ENCODE assay signal across 25 cellular contexts in genomic region chr18:13022644-13023043, GRCh38.
"Had no signal": no experiment of that assay in that cellular context is flagged by ENCODE, and none has a peak within 500 bp of the region (broad histone marks: within the 10 kb centered on the region; RNA-seq: fewer than 3 reads in every experiment).

No MANE protein-coding gene starts in this region.

- H3K4me3 ChIP-seq: esophagus squamous epithelium, gastrocnemius medialis, heart right ventricle, left lung, lower lobe of right lung, mucosa of descending colon had no signal

- H3K27ac Mint-ChIP-seq: dendritic cell treated with granulocyte-macrophage colony-stimulating factor and Interleukin-4, amounts not matched to agents 40 ng/mL and 50 ng/mL, for 4 days; endodermal cell; mesothelial cell of epicardium; naive thymus-derived CD8-positive, alpha-beta T cell had no signal

- H3K27ac ChIP-seq: epithelial cell of prostate, esophagus squamous epithelium, gastrocnemius medialis, heart right ventricle, left lung, lower lobe of right lung had no signal

- H3K4me1 Mint-ChIP-seq: endodermal cell had no signal

- H3K4me3 Mint-ChIP-seq: dendritic cell treated with granulocyte-macrophage colony-stimulating factor and Interleukin-4, amounts not matched to agents 40 ng/mL and 50 ng/mL, for 4 days; effector memory CD8-positive, alpha-beta T cell; endodermal cell; mesothelial cell of epicardium; naive B cell; naive thymus-derived CD8-positive, alpha-beta T cell had no signal

- H3K27me3 Mint-ChIP-seq: dendritic cell treated with granulocyte-macrophage colony-stimulating factor and Interleukin-4, amounts not matched to agents 40 ng/mL and 50 ng/mL, for 4 days; effector memory CD8-positive, alpha-beta T cell; naive B cell; naive thymus-derived CD8-positive, alpha-beta T cell had no signal

- H3K9me3 Mint-ChIP-seq: dendritic cell treated with granulocyte-macrophage colony-stimulating factor and Interleukin-4, amounts not matched to agents 40 ng/mL and 50 ng/mL, for 4 days; effector memory CD8-positive, alpha-beta T cell; naive B cell; naive thymus-derived CD8-positive, alpha-beta T cell had no signal

- DNase-seq: cortex of kidney; effector CD8-positive, alpha-beta T cell; effector memory CD8-positive, alpha-beta T cell; endodermal cell; erythroblast; esophagus squamous epithelium; foreskin fibroblast; foreskin melanocyte; gastrocnemius medialis; glutamatergic neuron; head of caudate nucleus; heart right ventricle; hippocampal formation; left cardiac atrium; left lung; left ventricle myocardium superior; lower lobe of right lung; mesenchymal stem cell; mucosa of descending colon; naive B cell; naive thymus-derived CD8-positive, alpha-beta T cell had no signal

- ATAC-seq: effector memory CD8-positive, alpha-beta T cell; esophagus mucosa; gastrocnemius medialis; heart right ventricle; left cardiac atrium; left lung; left ventricle myocardium superior; lower lobe of right lung; mucosa of descending colon; naive thymus-derived CD8-positive, alpha-beta T cell had no signal

- H3K9me3 ChIP-seq: gastrocnemius medialis, mucosa of descending colon had no signal

- H3K27me3 ChIP-seq: esophagus squamous epithelium, gastrocnemius medialis, heart right ventricle, left lung had no signal

- H3K4me1 ChIP-seq: gastrocnemius medialis, left lung, lower lobe of right lung had no signal
